ENCODE assay signal across 22 cellular contexts in the genomic region with DNA sequence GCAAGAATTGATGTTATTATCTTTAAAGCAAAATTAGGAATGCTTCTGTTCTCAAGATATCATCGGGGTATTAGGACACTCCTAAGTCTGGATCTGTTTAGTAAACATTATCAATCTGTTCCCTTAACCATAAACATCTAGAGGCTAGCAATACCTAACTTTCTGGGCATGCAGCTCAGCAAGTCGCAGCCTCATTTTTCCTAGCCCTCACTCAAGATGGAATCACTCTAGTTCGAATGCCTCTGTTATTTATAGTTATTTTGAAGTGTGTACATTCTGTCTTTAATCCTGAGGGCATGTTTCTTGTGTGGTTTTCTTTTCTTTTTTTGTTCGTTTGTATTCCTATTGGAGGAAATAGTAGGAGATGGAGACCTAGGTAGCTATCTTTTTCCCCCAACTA.
"Had no signal": no experiment of that assay in that cellular context is flagged by ENCODE, and none has a peak within 500 bp of the region (broad histone marks: within the 10 kb centered on the region; RNA-seq: fewer than 3 reads in every experiment).

No MANE protein-coding gene starts in this region.

- H3K9me3 ChIP-seq: gastrocnemius medialis, right lobe of liver, suprapubic skin, tibial artery had no signal

- H3K36me3 ChIP-seq: gastrocnemius medialis, neutrophil, right lobe of liver, suprapubic skin, tibial artery had no signal

- H3K27me3 ChIP-seq: gastrocnemius medialis, neutrophil, right lobe of liver, stomach, suprapubic skin, tibial artery had no signal

- H3K27ac ChIP-seq: gastrocnemius medialis, neutrophil, right lobe of liver, stomach, suprapubic skin, tibial artery had no signal

- ATAC-seq: activated naive CD4-positive, alpha-beta T cell treated with anti-CD3 and anti-CD28 coated beads, Interleukin-2, amount 50 U/mL, for 72 hours; activated T-cell treated with anti-CD3 and anti-CD28 coated beads, Interleukin-2, amount 50 U/mL, for 72 hours; gastrocnemius medialis; left lobe of liver; right lobe of liver; stimulated activated naive B cell treated with anti-CD40 and anti-IgM and Interleukin-4, amounts not matched to agents 10 μg/mL and 1 μg/mL and 100 μg/mL, for 72 hours had no signal

- H3K4me1 ChIP-seq: right lobe of liver had no signal

- DNase-seq: activated B cell treated with CpG ODN at 0.5 μM for 24 hours; activated naive CD4-positive, alpha-beta T cell; activated T-cell treated with anti-CD3 and anti-CD28 coated beads for 4 hours; activated T-cell treated with anti-CD3 and anti-CD28 coated beads, Interleukin-2, amount 50 U/mL, for 72 hours; anterior cingulate cortex; effector CD8-positive, alpha-beta T cell; gastrocnemius medialis; naive B cell; nephron progenitor cell; right lobe of liver; stimulated activated CD4-positive, alpha-beta T cell treated with anti-CD3 and anti-CD28 coated beads, Interleukin-1b, Interleukin-23, amount 100 ng/mL, for 48 hours; stimulated activated CD4-positive, alpha-beta T cell treated with anti-CD3 and anti-CD28 coated beads, Interleukin-4, amount 100 ng/mL, for 4 hours; stimulated activated CD8-positive, alpha-beta memory T cell treated with anti-CD3 and anti-CD28 coated beads, Interleukin-4, amount 100 ng/mL, for 48 hours; stimulated activated naive B cell treated with anti-CD40 and anti-IgM and Interleukin-4, amounts not matched to agents 10 μg/mL and 1 μg/mL and 100 μg/mL, for 72 hours; stomach; T-helper 1 cell; tibial artery had no signal

- H3K4me3 ChIP-seq: gastrocnemius medialis, right lobe of liver, skin epidermis, stomach, suprapubic skin, tibial artery had no signal
